In the genomic region with DNA sequence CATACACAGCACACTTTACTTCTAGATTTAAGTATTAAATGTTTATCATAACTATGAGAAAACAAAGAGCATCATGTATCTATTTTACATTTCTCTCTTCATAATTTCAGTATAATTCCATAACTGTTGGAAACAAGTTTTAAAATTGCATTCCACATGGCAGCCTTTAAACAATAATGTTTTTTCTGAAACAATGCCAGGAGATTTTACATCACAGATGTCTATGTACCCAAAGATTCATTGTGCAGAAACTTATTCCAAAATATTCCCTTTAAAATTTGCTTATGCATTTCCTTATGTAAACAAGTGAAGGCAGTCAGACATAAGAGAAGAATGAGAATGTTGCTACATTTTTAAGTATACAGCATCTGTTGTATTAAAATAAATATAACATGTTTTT, we compare ENCODE assay signal across 16 cellular contexts.
"Had no signal": no experiment of that assay in that cellular context is flagged by ENCODE, and none has a peak within 500 bp of the region (broad histone marks: within the 10 kb centered on the region; RNA-seq: fewer than 3 reads in every experiment).

No MANE protein-coding gene starts in this region.

- H3K27ac Mint-ChIP-seq: activated CD4-positive, alpha-beta T cell treated with anti-CD3 and anti-CD28 coated beads for 36 hours; activated CD8-positive, alpha-beta T cell treated with anti-CD3 and anti-CD28 coated beads for 36 hours; activated naive CD8-positive, alpha-beta T cell treated with anti-CD3 and anti-CD28 coated beads, Interleukin-2, amount 50 U/mL, for 24 hours; activated T-cell treated with anti-CD3 and anti-CD28 coated beads, Interleukin-2, amount 50 U/mL, for 72 hours; nephron progenitor cell had no signal

- H3K36me3 ChIP-seq: heart right ventricle, stomach, thoracic aorta, uterus had no signal

- H3K4me1 ChIP-seq: foreskin keratinocyte, heart right ventricle, stomach, uterus had no signal

- H3K27me3 Mint-ChIP-seq: activated CD4-positive, alpha-beta T cell treated with anti-CD3 and anti-CD28 coated beads for 36 hours; activated CD8-positive, alpha-beta T cell treated with anti-CD3 and anti-CD28 coated beads for 36 hours; activated naive CD8-positive, alpha-beta T cell treated with anti-CD3 and anti-CD28 coated beads, Interleukin-2, amount 50 U/mL, for 24 hours had no signal

- H3K4me1 Mint-ChIP-seq: activated CD4-positive, alpha-beta T cell treated with anti-CD3 and anti-CD28 coated beads for 36 hours; activated naive CD8-positive, alpha-beta T cell treated with anti-CD3 and anti-CD28 coated beads, Interleukin-2, amount 50 U/mL, for 24 hours; nephron progenitor cell had no signal

- H3K9me3 ChIP-seq: thoracic aorta, uterus had no signal

- H3K27ac ChIP-seq: foreskin keratinocyte, heart right ventricle, stomach, thoracic aorta, uterus, VCaP had no signal

- H3K4me3 ChIP-seq: heart right ventricle, stomach, thoracic aorta, uterus had no signal

- H3K27me3 ChIP-seq: heart right ventricle, stomach, uterus had no signal

- DNase-seq: activated CD4-positive, alpha-beta T cell treated with anti-CD3 and anti-CD28 coated beads for 36 hours; activated CD8-positive, alpha-beta memory T cell treated with anti-CD3 and anti-CD28 coated beads, Interleukin-2, amount 50 U/mL, for 4 hours; activated CD8-positive, alpha-beta T cell treated with anti-CD3 and anti-CD28 coated beads for 36 hours; activated naive CD8-positive, alpha-beta T cell treated with anti-CD3 and anti-CD28 coated beads, Interleukin-2, amount 50 U/mL, for 24 hours; activated T-cell treated with anti-CD3 and anti-CD28 coated beads, Interleukin-2, amount 50 U/mL, for 72 hours; foreskin keratinocyte; heart right ventricle; left ventricle myocardium superior; nephron progenitor cell; stimulated activated CD4-positive, alpha-beta T cell treated with anti-CD3 and anti-CD28 coated beads, Interleukin-15, amount 100 ng/mL, for 24 hours; stimulated activated CD4-positive, alpha-beta T cell treated with anti-CD3 and anti-CD28 coated beads, Interleukin-4, amount 100 ng/mL, for 24 hours; stomach; T1000; uterus had no signal

- H3K4me3 Mint-ChIP-seq: activated CD4-positive, alpha-beta T cell treated with anti-CD3 and anti-CD28 coated beads for 36 hours; activated CD8-positive, alpha-beta T cell treated with anti-CD3 and anti-CD28 coated beads for 36 hours; activated naive CD8-positive, alpha-beta T cell treated with anti-CD3 and anti-CD28 coated beads, Interleukin-2, amount 50 U/mL, for 24 hours; activated T-cell treated with anti-CD3 and anti-CD28 coated beads, Interleukin-2, amount 50 U/mL, for 72 hours; nephron progenitor cell had no signal
